In the genomic region with DNA sequence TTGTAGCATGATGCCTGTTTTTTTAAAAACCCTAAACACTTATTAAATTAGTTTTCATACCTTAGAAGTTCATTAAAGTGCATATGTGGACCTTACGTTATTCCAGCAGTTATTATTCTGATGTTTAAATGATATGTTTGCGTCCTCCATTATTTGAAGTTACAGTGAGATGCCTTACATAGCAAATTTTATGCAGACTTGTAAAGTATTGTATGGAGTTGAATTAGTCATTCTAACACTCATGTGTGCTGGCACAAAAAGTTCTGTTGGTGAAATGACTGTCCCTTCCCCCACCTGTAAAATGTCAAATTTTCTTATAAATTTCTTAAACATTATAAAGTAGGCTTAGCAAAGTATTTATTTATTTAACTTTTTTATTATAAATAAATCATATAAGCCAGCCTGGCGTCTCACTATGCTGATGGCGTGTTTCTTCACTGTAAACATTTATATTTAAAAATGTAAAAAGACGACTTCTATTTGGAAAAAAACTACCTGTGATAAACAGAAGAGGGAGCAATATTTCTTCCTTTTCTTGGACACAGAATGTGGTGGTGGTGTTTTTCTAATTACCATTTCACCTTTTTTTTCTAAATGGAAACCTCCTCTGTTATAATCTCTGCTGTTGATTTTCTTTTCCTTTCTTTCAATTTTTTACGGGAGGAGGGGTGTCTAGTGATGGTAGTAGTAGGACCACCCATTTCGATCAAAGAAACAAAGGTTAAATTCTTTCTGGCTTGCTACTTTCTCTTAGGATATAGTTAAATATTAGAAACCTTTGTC, we compare ENCODE assay signal across 13 cellular contexts.
DNase-seq lines count a peak whose midpoint lies in the region; ATAC-seq and TF ChIP-seq lines count a peak whose summit lies in the region.
"Had no signal": no experiment of that assay in that cellular context is flagged by ENCODE, and none has a peak within 500 bp of the region (broad histone marks: within the 10 kb centered on the region; RNA-seq: fewer than 3 reads in every experiment).

No MANE protein-coding gene starts in this region.

- H3K36me3 Mint-ChIP-seq in endodermal cell (ENCODE audit: low read depth), result no peaks in the 10 kb centered on the region
- H3K36me3 Mint-ChIP-seq: CD14-positive monocyte, IgD-negative memory B cell had no signal

- H3K27me3 ChIP-seq in endodermal cell (ENCODE audit: control insufficient read depth, insufficient read depth, low read length, poor library complexity, severe bottlenecking), result no peaks in the 10 kb centered on the region
- H3K27me3 ChIP-seq: upper lobe of left lung had no signal

- WGBS in endodermal cell (ENCODE audit: insufficient coverage in 1 of 2, insufficient read length in 1 of 2), 2 experiments, result 94% methylated on average over 2 of the region's 7 CpGs; no CpG with 5 or more reads in 1 of the 2 experiments

- H3K4me3 Mint-ChIP-seq in endodermal cell, result no peak overlapping the region
- H3K4me3 Mint-ChIP-seq: CD14-positive monocyte, IgD-negative memory B cell had no signal

- H3K9ac ChIP-seq in endodermal cell (ENCODE audit: extremely low read depth, low read length, poor library complexity, severe bottlenecking), result no peak overlapping the region

- peaks cover 16% of the 10 kb centered on the region for H3K4me1 Mint-ChIP-seq in endodermal cell
- H3K4me1 Mint-ChIP-seq: CD14-positive monocyte, IgD-negative memory B cell had no signal

- TF ChIP-seq CTCF in endodermal cell (conservative IDR thresholded peaks at IDR 0.05), result peak; percentile 72

- H3K4me1 ChIP-seq in endodermal cell (ENCODE audit: control insufficient read depth, insufficient read depth, low read length), result peaks cover 5% of the 10 kb centered on the region
- H3K4me1 ChIP-seq: upper lobe of left lung had no signal

- no peaks in the 10 kb centered on the region for H3K9me3 ChIP-seq in endodermal cell (ENCODE audit: control insufficient read depth, low read length)
- H3K9me3 ChIP-seq: upper lobe of left lung had no signal

- peak; percentile 12 for DNase-seq in NCI-H1092 treated with DMSO at 0.1 percent for 48 hours (lab: John Stamatoyannopoulos, UW)
- DNase-seq in NCI-H1092 (lab: John Stamatoyannopoulos, UW), result no peak
- peak; percentile 66 for DNase-seq in NCI-H526 treated with DMSO at 0.1 percent for 48 hours (lab: John Stamatoyannopoulos, UW)
- DNase-seq in endodermal cell, result no peak
- DNase-seq in putamen (ENCODE audit: low spot score), result peak; percentile 7
- DNase-seq in MV-4-11 (lab: John Stamatoyannopoulos, UW), result no peak
- DNase-seq: activated CD4-positive, alpha-beta T cell treated with anti-CD3 and anti-CD28 coated beads for 1 hour; cortex of kidney; upper lobe of left lung had no signal

- no peak for ATAC-seq in GM21737 (IDR thresholded peaks at IDR 0.05; ENCODE audit: unreplicated experiment)
- ATAC-seq in GM19035 (IDR thresholded peaks at IDR 0.05; ENCODE audit: unreplicated experiment), result no peak

- H3K36me3 ChIP-seq in endodermal cell (ENCODE audit: control insufficient read depth, insufficient read depth, low read length), result no peaks in the 10 kb centered on the region
- H3K36me3 ChIP-seq: upper lobe of left lung had no signal

- peaks cover 5% of the 10 kb centered on the region for H3K27me3 Mint-ChIP-seq in endodermal cell (ENCODE audit: insufficient read depth)
- H3K27me3 Mint-ChIP-seq: IgD-negative memory B cell had no signal

- H3K27ac ChIP-seq in endodermal cell (ENCODE audit: low read depth, low read length), result peak overlapping the region; percentile 99
- H3K27ac ChIP-seq: upper lobe of left lung had no signal

- H3K4me3 ChIP-seq in endodermal cell (ENCODE audit: low read length), result no peak overlapping the region
- H3K4me3 ChIP-seq: upper lobe of left lung had no signal

- H3K27ac Mint-ChIP-seq in endodermal cell, result no peak overlapping the region
- H3K27ac Mint-ChIP-seq: CD14-positive monocyte, IgD-negative memory B cell had no signal

- no peaks in the 10 kb centered on the region for H3K9me3 Mint-ChIP-seq in endodermal cell

Comparison
In these comparisons a context has a peak if more than half of its experiments do, and no peak if none do; other contexts are left out.
1. DNase-seq: peak in NCI-H1092 treated with DMSO at 0.1 percent for 48 hours (single experiment), NCI-H526 treated with DMSO at 0.1 percent for 48 hours (single experiment) and putamen (single experiment); none in NCI-H1092 (single experiment), endodermal cell (single experiment) and MV-4-11 (single experiment).